In the genomic region with DNA sequence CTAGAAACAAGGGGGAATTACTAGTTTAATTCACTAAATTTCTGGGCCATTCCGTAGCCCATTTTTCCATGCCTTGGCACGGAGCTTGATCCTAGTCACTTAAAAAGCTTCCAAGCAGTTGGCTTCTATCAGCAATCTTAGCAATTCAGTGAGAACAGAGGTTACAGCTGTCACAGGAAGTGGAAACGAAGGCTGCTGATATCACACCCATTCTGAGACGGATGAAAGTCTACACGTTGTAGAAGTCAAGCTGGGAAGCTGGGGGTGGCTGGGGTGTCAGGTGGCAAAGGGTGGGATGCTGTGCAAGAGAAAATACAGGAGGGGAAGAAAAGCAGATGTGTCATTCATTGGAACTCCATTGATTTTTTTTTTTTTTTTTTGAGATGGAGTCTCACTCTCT, we compare ENCODE assay signal across 1 cellular context.
TF ChIP-seq lines count a peak whose summit lies in the region.

No MANE protein-coding gene starts in this region.

TF ChIP-seq in IMR-90, 13 proteins besides CTCF, POLR2A, EP300 and RAD21:
- TF ChIP-seq, protein P1, sequence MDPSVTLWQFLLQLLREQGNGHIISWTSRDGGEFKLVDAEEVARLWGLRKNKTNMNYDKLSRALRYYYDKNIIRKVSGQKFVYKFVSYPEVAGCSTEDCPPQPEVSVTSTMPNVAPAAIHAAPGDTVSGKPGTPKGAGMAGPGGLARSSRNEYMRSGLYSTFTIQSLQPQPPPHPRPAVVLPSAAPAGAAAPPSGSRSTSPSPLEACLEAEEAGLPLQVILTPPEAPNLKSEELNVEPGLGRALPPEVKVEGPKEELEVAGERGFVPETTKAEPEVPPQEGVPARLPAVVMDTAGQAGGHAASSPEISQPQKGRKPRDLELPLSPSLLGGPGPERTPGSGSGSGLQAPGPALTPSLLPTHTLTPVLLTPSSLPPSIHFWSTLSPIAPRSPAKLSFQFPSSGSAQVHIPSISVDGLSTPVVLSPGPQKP (IDR thresholded peaks at IDR 0.05; ENCODE audit: borderline replicate concordance, low read depth, low read length), result no peak
- TF ChIP-seq BHLHE40 (IDR thresholded peaks at IDR 0.05; ENCODE audit: low read depth, low read length), result no peak
- no peak for TF ChIP-seq RCOR1 (IDR thresholded peaks at IDR 0.05; ENCODE audit: insufficient replicate concordance, low read length)
- TF ChIP-seq FOS (IDR thresholded peaks at IDR 0.05; ENCODE audit: low read depth, low read length), result no peak
- TF ChIP-seq USF2 (IDR thresholded peaks at IDR 0.05; ENCODE audit: low read depth, low read length), result no peak
- TF ChIP-seq NFE2L2 (IDR thresholded peaks at IDR 0.05; ENCODE audit: low read depth, low read length), result no peak
- TF ChIP-seq RFX5 (IDR thresholded peaks at IDR 0.05; ENCODE audit: low read depth, low read length), result no peak
- TF ChIP-seq CEBPB (IDR thresholded peaks at IDR 0.05; ENCODE audit: low read depth, low read length), result no peak
TF ChIP-seq in IMR-90: peak in this region for 0.
